24 cellular contexts compared by ENCODE assay signal in genomic region chr3:123663977-123664376, GRCh38.
DNase-seq lines count a peak whose midpoint lies in the region; ATAC-seq, FAIRE-seq and TF ChIP-seq lines count a peak whose summit lies in the region.
"Had no signal": no experiment of that assay in that cellular context is flagged by ENCODE, and none has a peak within 500 bp of the region (broad histone marks: within the 10 kb centered on the region; RNA-seq: fewer than 3 reads in every experiment).

No MANE protein-coding gene starts in this region.

- no peaks in the 10 kb centered on the region for H3K23me2 ChIP-seq in H1 (ENCODE audit: low read depth, low read length)

- no peak overlapping the region for H2BK5ac ChIP-seq in H1 (ENCODE audit: low read depth, low read length)

- H3K4me1 ChIP-seq in right atrium auricular region (peaks cover 0 to 55% of the 10 kb centered on the region in 2 donors), H1 (replicated peaks in 1 of 4; ENCODE audit: control insufficient read depth in 3 of 4, insufficient read depth in 4 of 4, low read length in 3 of 4) (no peaks in the 10 kb centered on the region), prostate gland (replicated peaks) (peaks cover 13% of the 10 kb centered on the region), vagina (peaks cover 54% of the 10 kb centered on the region)
- H3K4me1 ChIP-seq: HAP-1 had no signal

- no peak overlapping the region for H4K91ac ChIP-seq in H1 (replicated peaks; ENCODE audit: insufficient read length, low read length)

- no peak overlapping the region for H3K18ac ChIP-seq in H1 (ENCODE audit: extremely low read depth, low read length)

- H3K4ac ChIP-seq in H1 (replicated peaks; ENCODE audit: insufficient read length, low read depth, low read length): no peak overlapping the region

- peaks cover 0 to under 1% of the 10 kb centered on the region in 2 experiments for H4K20me1 ChIP-seq in H1 (replicated peaks in 1 of 2; ENCODE audit: control insufficient read depth in 1 of 2, insufficient read depth in 2 of 2, low read length in 2 of 2)

- no peak overlapping the region for H2AK5ac ChIP-seq in H1 (ENCODE audit: low read depth, low read length)

- CTCF ChIA-PET in H1 (lab: Charles Lee; ENCODE audit: partially characterized antibody): interaction anchor here (1.2 to 32.0 kb wide), 3 partner anchors 16 to 60 kb away, joined by 7 to 1463 read pairs (median 355); no protein-coding TSS in a partner anchor
- CTCF ChIA-PET in CD4-positive, alpha-beta T cell (lab: Charles Lee): no interaction called here

- H3K36me3 ChIP-seq in right atrium auricular region: no peaks in the 10 kb centered on the region
- no peaks in the 10 kb centered on the region; a peak in 1 of 8 replicates for H3K36me3 ChIP-seq in H1 (ENCODE audit: control insufficient read depth in 2 of 4, insufficient read depth in 4 of 4, low read length in 3 of 4)
- H3K36me3 ChIP-seq in prostate gland: peaks cover 0 to 2% of the 10 kb centered on the region in 2 donors
- H3K36me3 ChIP-seq in vagina: peaks cover 0 to 7% of the 10 kb centered on the region in 2 donors
- H3K36me3 ChIP-seq: colonic mucosa, HAP-1 had no signal

- no peak overlapping the region for H3K56ac ChIP-seq in H1 (replicated peaks; ENCODE audit: insufficient read length, low read depth, low read length)

- TF ChIP-seq CTCF in right atrium auricular region (IDR thresholded peaks at IDR 0.05) (no peak), H1 (IDR thresholded peaks at IDR 0.05; ENCODE audit: control extremely low read depth in 1 of 3, insufficient read depth in 1 of 3, low read depth in 1 of 3, low read length in 3 of 3) (no peak), prostate gland (IDR thresholded peaks at IDR 0.05) (no peak), vagina (IDR thresholded peaks at IDR 0.05) (no peak), foreskin fibroblast (IDR thresholded peaks at IDR 0.05; ENCODE audit: low read depth, low read length) (no peak)
- no peak for TF ChIP-seq CTCF in CD4-positive, alpha-beta T cell (IDR thresholded peaks at IDR 0.05)

- H3K9me3 ChIP-seq in right atrium auricular region (no peaks in the 10 kb centered on the region), H1 (ENCODE audit: insufficient read depth in 2 of 2, low read depth in 1 of 2, low read length in 1 of 2) (no peaks in the 10 kb centered on the region), prostate gland (no peaks in the 10 kb centered on the region), vagina (no peaks in the 10 kb centered on the region)
- H3K9me3 ChIP-seq in CD4-positive, alpha-beta T cell (ENCODE audit: control insufficient read depth, low read length): no peaks in the 10 kb centered on the region
- H3K9me3 ChIP-seq: body of pancreas, colonic mucosa, HAP-1 had no signal

- FAIRE-seq in H1 (lab: Jason Lieb, UNC): no peak

- intact Hi-C loops in left ventricle myocardium superior (cut with micrococcal nuclease): no loop called here
- intact Hi-C loops in prostate gland (cut with DNase I): no loop called here
- intact Hi-C loops in vagina (cut with DNase I): no loop called here
- intact Hi-C loops in CD4-positive, alpha-beta T cell (cut with DNase I, micrococcal nuclease): no loop called here

- peak overlapping the region; percentile 88; the same call in 1 of the 2 replicates for H4K8ac ChIP-seq in H1 (ENCODE audit: extremely low read depth, insufficient read depth, low read length)

- no peak overlapping the region for H3K4me3 Mint-ChIP-seq in CD4-positive, alpha-beta T cell
- H3K4me3 Mint-ChIP-seq: CD14-positive monocyte; endodermal cell; mesothelial cell of epicardium; natural killer cell treated with Interleukin-12 subunit alpha and Interleukin-12 subunit beta and Interleukin-15 and Interleukin-18, amount 100 ng/mL, for 72 hours; WTC11 had no signal

- H2BK20ac ChIP-seq in H1 (ENCODE audit: low read length): no peak overlapping the region

- WGBS in H1 (ENCODE audit: extremely low coverage in 1 of 2, insufficient coverage in 1 of 2, insufficient read length in 1 of 2, insufficient replicate concordance in 2 of 2, low coverage in 1 of 2, low lambda C conversion rate in 2 of 2, missing lambda C conversion rate in 1 of 2), 2 experiments: 90% methylated on average over 9 of the region's 9 CpGs; no CpG with 5 or more reads in 1 of the 2 experiments
- 71% methylated on average over 9 of the region's 9 CpGs for WGBS in prostate gland

- H3K4me2 ChIP-seq in H1 (ENCODE audit: insufficient read depth in 1 of 2, low read depth in 2 of 2, low read length in 2 of 2): no peak overlapping the region

- ATAC-seq in left ventricle myocardium superior: no peak
- no peak for ATAC-seq in CD4-positive, alpha-beta T cell (ENCODE audit: poor library complexity)
- ATAC-seq: body of pancreas; left lobe of liver; natural killer cell treated with Interleukin-12 subunit alpha and Interleukin-12 subunit beta and Interleukin-15 and Interleukin-18, amount 100 ng/mL, for 72 hours; sciatic nerve; WTC11 had no signal

- H3K4me3 ChIP-seq in right atrium auricular region (no peak overlapping the region), H1 (ENCODE audit: extremely low read depth in 1 of 4, insufficient read depth in 2 of 4, low read depth in 3 of 4, low read length in 4 of 4) (no peak overlapping the region), prostate gland (no peak overlapping the region), vagina (no peak overlapping the region), foreskin fibroblast (ENCODE audit: low read depth in 1 of 2, low read length in 2 of 2) (no peak overlapping the region)
- H3K4me3 ChIP-seq: body of pancreas, colonic mucosa, HAP-1 had no signal

- POLR2A ChIA-PET in H1 (lab: Charles Lee; ENCODE audit: partially characterized antibody): no interaction called here
- POLR2A ChIA-PET in CD4-positive, alpha-beta T cell (lab: Charles Lee): no interaction called here

- no peak overlapping the region for H2AFZ ChIP-seq in H1 (ENCODE audit: low read length)
- H2AFZ ChIP-seq: parathyroid adenoma had no signal

- no peak overlapping the region for H2BK120ac ChIP-seq in H1 (replicated peaks; ENCODE audit: low read depth, low read length)

- H4K5ac ChIP-seq in H1 (ENCODE audit: insufficient read length, low read depth, low read length): no peak overlapping the region

- H3K23ac ChIP-seq in H1 (ENCODE audit: insufficient read length): no peak overlapping the region

- DNase-seq in left ventricle myocardium superior (peak; percentile 71), right atrium auricular region (ENCODE audit: low spot score) (no peak), H1 (ENCODE audit: low read depth in 1 of 2, low spot score in 2 of 2) (no peak), prostate gland (ENCODE audit: low spot score) (no peak), vagina (ENCODE audit: extremely low spot score in 2 of 2) (no peak), iPS-NIHi7 (ENCODE audit: extremely low spot score) (no peak), foreskin fibroblast (no peak)
- no peak for DNase-seq in CD4-positive, alpha-beta T cell
- DNase-seq: activated CD8-positive, alpha-beta memory T cell treated with anti-CD3 and anti-CD28 coated beads, Interleukin-2, amount 50 U/mL, for 48 hours; body of pancreas; colonic mucosa; endodermal cell; GF-D8; NCI-H2029; T-helper 9 cell had no signal

- no peak overlapping the region for H3K9ac ChIP-seq in H1 (replicated peaks in 1 of 4; ENCODE audit: extremely low read depth in 1 of 4, low read depth in 3 of 4, low read length in 3 of 4)
- H3K9ac ChIP-seq: parathyroid adenoma had no signal

- no peak overlapping the region for H3K14ac ChIP-seq in H1 (ENCODE audit: insufficient read length)

- no peak overlapping the region for H2BK15ac ChIP-seq in H1 (ENCODE audit: low read length)

- no peak overlapping the region for H2BK12ac ChIP-seq in H1 (ENCODE audit: low read depth, low read length)

- H3K27ac Mint-ChIP-seq in CD4-positive, alpha-beta T cell: no peak overlapping the region
- H3K27ac Mint-ChIP-seq: CD14-positive monocyte; endodermal cell; mesothelial cell of epicardium; natural killer cell treated with Interleukin-12 subunit alpha and Interleukin-12 subunit beta and Interleukin-15 and Interleukin-18, amount 100 ng/mL, for 72 hours; WTC11 had no signal

- H3K27ac ChIP-seq in right atrium auricular region (no peak overlapping the region), H1 (ENCODE audit: low read depth, low read length) (no peak overlapping the region), prostate gland (peak overlapping the region; percentile 50 to 78), vagina (peak overlapping the region; percentile 86)
- no peak overlapping the region for H3K27ac ChIP-seq in CD4-positive, alpha-beta T cell (ENCODE audit: low read depth, low read length)
- H3K27ac ChIP-seq: colonic mucosa, parathyroid adenoma, RWPE1 had no signal

- peaks cover 28% of the 10 kb centered on the region for H3K27me3 Mint-ChIP-seq in CD4-positive, alpha-beta T cell

- H3K4me1 Mint-ChIP-seq in CD4-positive, alpha-beta T cell (ENCODE audit: low read depth): no peaks in the 10 kb centered on the region
- H3K4me1 Mint-ChIP-seq: WTC11 had no signal

- H3K79me2 ChIP-seq in H1 (ENCODE audit: control insufficient read depth in 1 of 2, insufficient read depth in 2 of 2, low read length in 2 of 2): no peaks in the 10 kb centered on the region
- H3K79me2 ChIP-seq: parathyroid adenoma had no signal

- no peaks in the 10 kb centered on the region for H3K79me1 ChIP-seq in H1 (ENCODE audit: low read depth, low read length)

- H3K36me3 Mint-ChIP-seq in CD4-positive, alpha-beta T cell (ENCODE audit: low read depth): no peaks in the 10 kb centered on the region
- H3K36me3 Mint-ChIP-seq: CD14-positive monocyte; mesothelial cell of epicardium; natural killer cell treated with Interleukin-12 subunit alpha and Interleukin-12 subunit beta and Interleukin-15 and Interleukin-18, amount 100 ng/mL, for 72 hours; WTC11 had no signal

- no peak for TF ChIP-seq EP300 in H1 (IDR thresholded peaks at IDR 0.05; ENCODE audit: borderline replicate concordance in 1 of 2, low read depth in 2 of 2, low read length in 2 of 2)

- H3K27me3 ChIP-seq in right atrium auricular region: no peaks in the 10 kb centered on the region
- no peaks in the 10 kb centered on the region for H3K27me3 ChIP-seq in H1 (replicated peaks in 1 of 4; ENCODE audit: control insufficient read depth in 3 of 4, extremely low read depth in 1 of 4, insufficient read depth in 3 of 4, low read length in 3 of 4)
- no peaks in the 10 kb centered on the region for H3K27me3 ChIP-seq in prostate gland (replicated peaks; ENCODE audit: insufficient read depth)
- H3K27me3 ChIP-seq in vagina: no peaks in the 10 kb centered on the region
- H3K27me3 ChIP-seq in CD4-positive, alpha-beta T cell (ENCODE audit: control insufficient read depth, insufficient read depth, low read length): no peaks in the 10 kb centered on the region
- H3K27me3 ChIP-seq: body of pancreas, colonic mucosa had no signal

- no peaks in the 10 kb centered on the region for H3K9me3 Mint-ChIP-seq in CD4-positive, alpha-beta T cell
- H3K9me3 Mint-ChIP-seq: CD14-positive monocyte; endodermal cell; mesothelial cell of epicardium; natural killer cell treated with Interleukin-12 subunit alpha and Interleukin-12 subunit beta and Interleukin-15 and Interleukin-18, amount 100 ng/mL, for 72 hours; WTC11 had no signal

- TF ChIP-seq POLR2A in H1 (IDR thresholded peaks at IDR 0.05; ENCODE audit: control extremely low read depth in 1 of 2, low read depth in 2 of 2, low read length in 2 of 2) (no peak), prostate gland (IDR thresholded peaks at IDR 0.05) (no peak), vagina (IDR thresholded peaks at IDR 0.05) (no peak)

- TF ChIP-seq RAD21 in H1 (IDR thresholded peaks at IDR 0.05 in 1 of 2, conservative IDR thresholded peaks at IDR 0.05 in 1 of 2; ENCODE audit: low read depth in 2 of 2, low read length in 2 of 2): no peak

Comparison
In these comparisons a context has a peak if more than half of its experiments do, and no peak if none do; other contexts are left out.
1. H3K27ac ChIP-seq: peak in prostate gland (2 of 2) and vagina (single experiment); none in right atrium auricular region (0 of 2), H1 (single experiment) and CD4-positive, alpha-beta T cell (single experiment).